1 cellular context compared by ENCODE assay signal in genomic region chr5:178106086-178106485, GRCh38.
TF ChIP-seq lines count a peak whose summit lies in the region.

No MANE protein-coding gene starts in this region.

TF ChIP-seq in GM12878, 131 proteins besides CTCF, POLR2A, EP300 and RAD21:
- TF ChIP-seq, protein P1, sequence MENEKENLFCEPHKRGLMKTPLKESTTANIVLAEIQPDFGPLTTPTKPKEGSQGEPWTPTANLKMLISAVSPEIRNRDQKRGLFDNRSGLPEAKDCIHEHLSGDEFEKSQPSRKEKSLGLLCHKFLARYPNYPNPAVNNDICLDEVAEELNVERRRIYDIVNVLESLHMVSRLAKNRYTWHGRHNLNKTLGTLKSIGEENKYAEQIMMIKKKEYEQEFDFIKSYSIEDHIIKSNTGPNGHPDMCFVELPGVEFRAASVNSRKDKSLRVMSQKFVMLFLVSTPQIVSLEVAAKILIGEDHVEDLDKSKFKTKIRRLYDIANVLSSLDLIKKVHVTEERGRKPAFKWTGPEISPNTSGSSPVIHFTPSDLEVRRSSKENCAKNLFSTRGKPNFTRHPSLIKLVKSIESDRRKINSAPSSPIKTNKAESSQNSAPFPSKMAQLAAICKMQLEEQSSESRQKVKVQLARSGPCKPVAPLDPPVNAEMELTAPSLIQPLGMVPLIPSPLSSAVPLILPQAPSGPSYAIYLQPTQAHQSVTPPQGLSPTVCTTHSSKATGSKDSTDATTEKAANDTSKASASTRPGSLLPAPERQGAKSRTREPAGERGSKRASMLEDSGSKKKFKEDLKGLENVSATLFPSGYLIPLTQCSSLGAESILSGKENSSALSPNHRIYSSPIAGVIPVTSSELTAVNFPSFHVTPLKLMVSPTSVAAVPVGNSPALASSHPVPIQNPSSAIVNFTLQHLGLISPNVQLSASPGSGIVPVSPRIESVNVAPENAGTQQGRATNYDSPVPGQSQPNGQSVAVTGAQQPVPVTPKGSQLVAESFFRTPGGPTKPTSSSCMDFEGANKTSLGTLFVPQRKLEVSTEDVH (IDR thresholded peaks at IDR 0.05; ENCODE audit: low read depth, partially characterized antibody), result no peak
- TF ChIP-seq CBX5 (IDR thresholded peaks at IDR 0.05; ENCODE audit: low read depth) (no peak), SRF (IDR thresholded peaks at IDR 0.05; ENCODE audit: low read depth in 2 of 2, low read length in 2 of 2) (no peak), BHLHE40 (IDR thresholded peaks at IDR 0.05; ENCODE audit: borderline replicate concordance in 1 of 2, low read depth in 2 of 2, low read length in 1 of 2) (no peak), POU2F2 (IDR thresholded peaks at IDR 0.05; ENCODE audit: borderline replicate concordance, low read depth, low read length) (no peak), LARP7 (IDR thresholded peaks at IDR 0.05) (no peak), ASH2L (IDR thresholded peaks at IDR 0.05; ENCODE audit: borderline replicate concordance, low read depth) (no peak), NRF1 (conservative IDR thresholded peaks at IDR 0.05; ENCODE audit: low read depth, low read length) (no peak), ZNF384 (IDR thresholded peaks at IDR 0.05; ENCODE audit: borderline replicate concordance, low read depth, low read length) (no peak), POLR2AphosphoS5 (IDR thresholded peaks at IDR 0.05; ENCODE audit: low read length) (no peak), ETV6 (conservative IDR thresholded peaks at IDR 0.05 in 1 of 2, IDR thresholded peaks at IDR 0.05 in 1 of 2; ENCODE audit: borderline replicate concordance in 1 of 2, low read depth in 1 of 2) (no peak), HDAC6 (IDR thresholded peaks at IDR 0.05; ENCODE audit: unreplicated experiment) (no peak), NR2F1 (conservative IDR thresholded peaks at IDR 0.05) (no peak), MXI1 (IDR thresholded peaks at IDR 0.05; ENCODE audit: low read depth, low read length) (no peak), RFX5 (IDR thresholded peaks at IDR 0.05; ENCODE audit: low read depth, low read length) (no peak), ZZZ3 (IDR thresholded peaks at IDR 0.05; ENCODE audit: control insufficient read depth, insufficient read length, low read depth) (no peak)
